In genomic region chr10:1556496-1556895, GRCh38 we compare ENCODE assay signal across 22 cellular contexts.
"Had no signal": no experiment of that assay in that cellular context is flagged by ENCODE, and none has a peak within 500 bp of the region (broad histone marks: within the 10 kb centered on the region; RNA-seq: fewer than 3 reads in every experiment).

No MANE protein-coding gene starts in this region.

- H3K36me3 ChIP-seq: MG63 had no signal

- H3K9me3 ChIP-seq: MG63, SK-N-SH had no signal

- H3K4me3 ChIP-seq: MG63 had no signal

- H3K4me2 ChIP-seq: SK-N-SH had no signal

- H3K9ac ChIP-seq: SK-N-SH had no signal

- DNase-seq: IMR-90, Karpas-422, KG1, MG63, NCI-H1092, NCI-H1105 treated with DMSO at 0.1 percent for 48 hours, NCI-H1417 treated with DMSO at 0.1 percent for 48 hours, NCI-H146, NCI-H1694 treated with DMSO at 0.1 percent for 48 hours, NCI-H1930, NCI-H2081, NCI-H2171, NCI-H226, NCI-H446, NCI-H510A, NCI-H524 treated with DMSO at 0.1 percent for 48 hours, NCI-H69, NCI-H774, RPMI8226, SHP77, SK-N-SH, SW 1271 had no signal
